In genomic region chr12:85836716-85837100, GRCh38 we compare ENCODE assay signal across 12 cellular contexts. TPM values are rescaled to one million over a fixed set of nuclear protein-coding genes. Genes with fewer than 3 reads are reported as not detected.
A peak's percentile ranks its signal among the peaks of the same experiment; 100 is the strongest.
DNase-seq lines count a peak whose midpoint lies in the region; TF ChIP-seq lines count a peak whose summit lies in the region.
"Had no signal": no experiment of that assay in that cellular context is flagged by ENCODE, and none has a peak within 500 bp of the region (broad histone marks: within the 10 kb centered on the region; RNA-seq: fewer than 3 reads in every experiment).

No MANE protein-coding gene starts in this region.

- no peaks in the 10 kb centered on the region for H3K27me3 ChIP-seq in H9 (ENCODE audit: insufficient read depth, low read length)
- no peaks in the 10 kb centered on the region for H3K27me3 ChIP-seq in kidney epithelial cell (ENCODE audit: control insufficient read depth, insufficient read depth, low read length)
- H3K27me3 ChIP-seq in skeletal muscle satellite cell (ENCODE audit: control insufficient read depth, insufficient read depth, low read length), result no peaks in the 10 kb centered on the region
- H3K27me3 ChIP-seq in ovary, result no peaks in the 10 kb centered on the region

- H3K36me3 Mint-ChIP-seq in H9 (ENCODE audit: insufficient read depth in 1 of 3, low read depth in 3 of 3), result no peaks in the 10 kb centered on the region

- no peaks in the 10 kb centered on the region for H3K27me3 Mint-ChIP-seq in H9 (ENCODE audit: low read depth)

- no peak overlapping the region for H3K9ac ChIP-seq in H9 (ENCODE audit: extremely low read depth, insufficient read length, low read length)
- H3K9ac ChIP-seq in skeletal muscle satellite cell (ENCODE audit: low read depth, low read length), result no peak overlapping the region

- H4K91ac ChIP-seq in H9 (ENCODE audit: insufficient read length, low read depth, low read length), result no peak overlapping the region

- H3K4ac ChIP-seq in H9 (ENCODE audit: low read depth, low read length), result no peak overlapping the region

- H3K79me2 ChIP-seq in H9 (ENCODE audit: insufficient read depth, low read length), result no peaks in the 10 kb centered on the region

- no peak overlapping the region for H2BK20ac ChIP-seq in H9 (ENCODE audit: low read depth, low read length, poor library complexity, severe bottlenecking)

- no peak for TF ChIP-seq EP300 in ovary (IDR thresholded peaks at IDR 0.05)

- H4K20me1 ChIP-seq in H9 (ENCODE audit: control insufficient read depth, insufficient read depth, insufficient read length), result no peaks in the 10 kb centered on the region

- H3K4me3 ChIP-seq in astrocyte of the spinal cord (ENCODE audit: low read depth, low read length) (peak overlapping the region; percentile 63), kidney epithelial cell (ENCODE audit: low read depth, low read length) (peak overlapping the region; percentile 67), skeletal muscle satellite cell (ENCODE audit: low read length) (no peak overlapping the region), ovary (no peak overlapping the region)

- H3K36me3 ChIP-seq in kidney epithelial cell (ENCODE audit: control insufficient read depth, insufficient read depth, low read length), result no peaks in the 10 kb centered on the region
- no peaks in the 10 kb centered on the region for H3K36me3 ChIP-seq in skeletal muscle satellite cell (ENCODE audit: insufficient read depth, low read length)
- no peaks in the 10 kb centered on the region for H3K36me3 ChIP-seq in ovary

- TF ChIP-seq CTCF in H9 (conservative IDR thresholded peaks at IDR 0.05), result no peak
- TF ChIP-seq CTCF in astrocyte of the spinal cord (IDR thresholded peaks at IDR 0.05; ENCODE audit: low read depth, low read length), result no peak
- TF ChIP-seq CTCF in kidney epithelial cell (IDR thresholded peaks at IDR 0.05; ENCODE audit: insufficient read depth, low read length, poor library complexity, severe bottlenecking), result no peak
- TF ChIP-seq CTCF in ovary (IDR thresholded peaks at IDR 0.05), result no peak

- no peak overlapping the region for H3K27ac ChIP-seq in H9 (ENCODE audit: insufficient read length, low read depth, low read length)
- H3K27ac ChIP-seq in ovary, result no peak overlapping the region
- H3K27ac ChIP-seq: C4-2B had no signal

- in situ Hi-C loops in astrocyte of the spinal cord (cut with HindIII; ENCODE audit: low sequenced_read_pairs), result no loop called here

- H3K4me1 Mint-ChIP-seq in H9, result peaks cover 20 to 22% of the 10 kb centered on the region in 2 experiments

- H3K4me3 Mint-ChIP-seq in H9, result 0 out of 5 replicates have a peak overlapping the region, but pooled peaks of 1 of the 2 experiments have one; percentile 53

- no peak overlapping the region for H3K14ac ChIP-seq in H9 (ENCODE audit: insufficient read depth, low read length)

- no peaks in the 10 kb centered on the region for H3K79me1 ChIP-seq in H9 (ENCODE audit: insufficient read depth, low read depth, low read length, poor library complexity, severe bottlenecking)

- H3K9me3 Mint-ChIP-seq in H9, result no peaks in the 10 kb centered on the region

- no peak overlapping the region for H4K8ac ChIP-seq in H9 (replicated peaks; ENCODE audit: insufficient read length, low read depth, low read length)

- H3K9me3 ChIP-seq in H9 (ENCODE audit: control insufficient read depth, low read depth, low read length) (no peaks in the 10 kb centered on the region), skeletal muscle satellite cell (replicated peaks; ENCODE audit: low read length) (no peaks in the 10 kb centered on the region), ovary (no peaks in the 10 kb centered on the region)

- no peak overlapping the region for H2BK15ac ChIP-seq in H9 (ENCODE audit: low read depth, low read length)

- no peak overlapping the region for H3K18ac ChIP-seq in H9 (ENCODE audit: insufficient read length, low read depth, low read length)

- no peak overlapping the region for H2BK5ac ChIP-seq in H9 (ENCODE audit: insufficient read length, low read length)

- no peaks in the 10 kb centered on the region for H3K23me2 ChIP-seq in H9 (ENCODE audit: insufficient read length, low read depth, low read length, poor library complexity, severe bottlenecking)

- H2BK12ac ChIP-seq in H9 (ENCODE audit: insufficient read length, low read depth, low read length), result no peak overlapping the region

- H3K4me2 ChIP-seq in H9 (ENCODE audit: insufficient read depth, insufficient read length, low read length) (peak overlapping the region; percentile 18), skeletal muscle satellite cell (ENCODE audit: low read length) (peak overlapping the region; percentile 89)

- no peak overlapping the region for H4K5ac ChIP-seq in H9 (ENCODE audit: insufficient read length, low read depth, low read length)

- WGBS in H9 (ENCODE audit: extremely low coverage, insufficient read length, low lambda C conversion rate), result no CpG with 5 or more reads among the region's 5 CpGs
- 13 to 26% (median 18%) methylated on average over 5 of the region's 5 CpGs for WGBS in ovary, 3 donors

- no peak overlapping the region for H2BK120ac ChIP-seq in H9 (ENCODE audit: low read depth, low read length, poor library complexity, severe bottlenecking)

- intact Hi-C loops in ovary (cut with DNase I), result no loop called here

- no peak overlapping the region for H3T11ph ChIP-seq in H9 (ENCODE audit: low read length)

- no peak for TF ChIP-seq POLR2A in ovary (IDR thresholded peaks at IDR 0.05)

- H3K4me1 ChIP-seq in H9 (ENCODE audit: insufficient read depth, low read length), result peaks cover 4% of the 10 kb centered on the region; the same call in 1 of the 2 replicates
- H3K4me1 ChIP-seq in skeletal muscle satellite cell (ENCODE audit: control insufficient read depth, insufficient read depth, low read length), result peaks cover 30% of the 10 kb centered on the region
- peaks cover 5% of the 10 kb centered on the region for H3K4me1 ChIP-seq in ovary (ENCODE audit: insufficient read depth)

- peak overlapping the region in 1 of 3 experiments; percentile 91; a peak in 2 of 7 replicates for H3K27ac Mint-ChIP-seq in H9

- DNase-seq in H9, result peak; percentile 28
- DNase-seq in astrocyte of the spinal cord (ENCODE audit: low read depth, low spot score), result no peak
- DNase-seq in kidney epithelial cell (ENCODE audit: low read depth), result no peak
- no peak for DNase-seq in ovary
- DNase-seq in NCI-H446 treated with DMSO at 0.1 percent for 48 hours (lab: John Stamatoyannopoulos, UW), result no peak
- DNase-seq in stimulated activated CD4-positive, alpha-beta T cell treated with anti-CD3 and anti-CD28 coated beads, Interleukin-4, amount 100 ng/mL, for 4 hours, result no peak
- DNase-seq in occipital lobe (lab: John Stamatoyannopoulos, UW), result no peak
- DNase-seq: activated CD4-positive, alpha-beta T cell treated with anti-CD3 and anti-CD28 coated beads for 48 hours; erythroblast; GF-D8 had no signal

- no peak overlapping the region for H2AFZ ChIP-seq in H9 (ENCODE audit: low read length)

- H2AK5ac ChIP-seq in H9 (ENCODE audit: insufficient read length, low read length), result no peak overlapping the region

- H3K56ac ChIP-seq in H9 (ENCODE audit: insufficient read length, low read depth, low read length), result no peak overlapping the region

- no peak overlapping the region for H3K23ac ChIP-seq in H9 (ENCODE audit: insufficient read length, low read depth, low read length)

RNA-seq across cellular contexts. Expression of gene RASSF9, which starts 0.5 kb away (rescaled TPM):
- total RNA-seq in H9 (2021), result 0.04 TPM in 2 replicates
- total RNA-seq in kidney epithelial cell, result 2.2 and 2.5 TPM in 2 replicates
- under 0.01 and 0.25 TPM in 2 replicates for total RNA-seq in skeletal muscle satellite cell (2012; rRNA removed)
- 1 to 10 TPM in 6 of 7 donors, under 1 TPM in 1; 0.56 to 3.9 (median 3.1) TPM for total RNA-seq in ovary
- polyA plus RNA-seq in ovary, result 1 to 10 TPM; 2.2 to 4.9 TPM
- total RNA-seq in occipital lobe, result 0.47 TPM

RNA-seq across cellular contexts. Expression of gene NTS, which starts 37.4 kb away (rescaled TPM):
- total RNA-seq in H9 (2021) (5.1 and 5.7 TPM in 2 replicates), kidney epithelial cell (not detected in 2 replicates), ovary (1 to 10 TPM in 1 of 7 donors, under 1 TPM in 3, not detected in 3; 0.15 to 1.6 (median 0.71) TPM), occipital lobe (1.2 TPM)
- total RNA-seq in skeletal muscle satellite cell (2012; rRNA removed), result not detected in 2 replicates
- polyA plus RNA-seq in ovary, result 10 to 100 TPM in 1 of 2 donors, under 1 TPM in 1; 0.80 to 11.7 TPM

Comparison
In these comparisons a context has a peak if more than half of its experiments do, and no peak if none do; other contexts are left out.
1. H3K4me3 ChIP-seq: peak in astrocyte of the spinal cord (single experiment) and kidney epithelial cell (single experiment); none in skeletal muscle satellite cell (single experiment) and ovary (single experiment).